Comparison of ENCODE assay signal across 1 cellular context in genomic region chr12:120092531-120093335, GRCh38.
TF ChIP-seq lines count a peak whose summit lies in the region.

No MANE protein-coding gene starts in this region.

TF ChIP-seq in H1, 55 proteins besides CTCF, POLR2A, EP300 and RAD21:
- TF ChIP-seq HDAC6 (IDR thresholded peaks at IDR 0.05; ENCODE audit: low read depth, low read length): no peak
- no peak for TF ChIP-seq EZH2 (IDR thresholded peaks at IDR 0.05; ENCODE audit: low read depth, low read length, severe bottlenecking)
- TF ChIP-seq KDM1A (IDR thresholded peaks at IDR 0.05; ENCODE audit: borderline replicate concordance, low read length): no peak
- no peak for TF ChIP-seq POU5F1 (IDR thresholded peaks at IDR 0.05; ENCODE audit: low read depth, low read length)
- no peak for TF ChIP-seq MAX (IDR thresholded peaks at IDR 0.05)
